12 cellular contexts compared by ENCODE assay signal in genomic region chr17:43018932-43019331, GRCh38. TPM values are rescaled to one million over a fixed set of nuclear protein-coding genes. Genes with fewer than 3 reads are reported as not detected.
DNase-seq lines count a peak whose midpoint lies in the region; ATAC-seq and TF ChIP-seq lines count a peak whose summit lies in the region.
"Had no signal": no experiment of that assay in that cellular context is flagged by ENCODE, and none has a peak within 500 bp of the region (broad histone marks: within the 10 kb centered on the region; RNA-seq: fewer than 3 reads in every experiment).

No MANE protein-coding gene starts in this region.

- peak; percentile 47 for DNase-seq in KBM-7
- no peak for DNase-seq in T-helper 17 cell
- DNase-seq in fibroblast of the aortic adventitia (ENCODE audit: low read depth): peak; percentile 35
- no peak for DNase-seq in activated T-helper 1 cell treated with anti-CD3 and anti-CD28 coated beads, Interleukin-12 subunit alpha, Interleukin-12 subunit beta, Interleukin-2, Interleukin-4 antibody, amounts not matched to agents 30 ng/mL and 10 ng/mL and 1 ng/mL, durations not matched to agents 14 hours and 24 hours and 36 hours (ENCODE audit: low spot score)
- no peak for DNase-seq in NCI-H2171 treated with DMSO at 0.1 percent for 48 hours (lab: John Stamatoyannopoulos, UW)
- DNase-seq: activated CD8-positive, alpha-beta memory T cell treated with anti-CD3 and anti-CD28 coated beads, Interleukin-2, amount 50 U/mL, for 48 hours; foreskin melanocyte; left lung; NCI-H1694 treated with DMSO at 0.1 percent for 48 hours had no signal

- in situ Hi-C loops in KBM-7 (cut with MboI; ENCODE audit: low pct_unique_long_range_greater_than_20kb, low sequenced_read_pairs): loop anchor here (10.0 to 25.0 kb wide), 2 partner anchors 64 to 343 kb away; no protein-coding TSS in a partner anchor

- peak overlapping the region; percentile 94 for H3K27ac Mint-ChIP-seq in T-helper 17 cell
- no peak overlapping the region for H3K27ac Mint-ChIP-seq in activated T-helper 1 cell treated with anti-CD3 and anti-CD28 coated beads, Interleukin-12 subunit alpha, Interleukin-12 subunit beta, Interleukin-2, Interleukin-4 antibody, amounts not matched to agents 30 ng/mL and 10 ng/mL and 1 ng/mL, durations not matched to agents 14 hours and 24 hours and 36 hours

- H3K36me3 Mint-ChIP-seq in T-helper 17 cell (ENCODE audit: low read depth): peaks cover 2% of the 10 kb centered on the region
- H3K36me3 Mint-ChIP-seq in activated T-helper 1 cell treated with anti-CD3 and anti-CD28 coated beads, Interleukin-12 subunit alpha, Interleukin-12 subunit beta, Interleukin-2, Interleukin-4 antibody, amounts not matched to agents 30 ng/mL and 10 ng/mL and 1 ng/mL, durations not matched to agents 14 hours and 24 hours and 36 hours (ENCODE audit: low read depth): peaks cover 15% of the 10 kb centered on the region

- no peaks in the 10 kb centered on the region for H3K27me3 ChIP-seq in thymus (ENCODE audit: control insufficient read depth, insufficient read depth)
- H3K27me3 ChIP-seq: left lung had no signal

- intact Hi-C loops in activated T-helper 1 cell treated with anti-CD3 and anti-CD28 coated beads, Interleukin-12 subunit alpha, Interleukin-12 subunit beta, Interleukin-2, Interleukin-4 antibody, amounts not matched to agents 30 ng/mL and 10 ng/mL and 1 ng/mL, durations not matched to agents 14 hours and 24 hours and 36 hours (cut with micrococcal nuclease): no loop called here

- no peaks in the 10 kb centered on the region for H3K9me3 Mint-ChIP-seq in activated T-helper 1 cell treated with anti-CD3 and anti-CD28 coated beads, Interleukin-12 subunit alpha, Interleukin-12 subunit beta, Interleukin-2, Interleukin-4 antibody, amounts not matched to agents 30 ng/mL and 10 ng/mL and 1 ng/mL, durations not matched to agents 14 hours and 24 hours and 36 hours

- TF ChIP-seq CTCF in fibroblast of the aortic adventitia (IDR thresholded peaks at IDR 0.05; ENCODE audit: insufficient read depth, low read length): no peak

- peak overlapping the region; percentile 36 for H3K4me3 ChIP-seq in fibroblast of the aortic adventitia (ENCODE audit: low read depth, low read length)
- no peak overlapping the region for H3K4me3 ChIP-seq in thymus (ENCODE audit: low read length)
- H3K4me3 ChIP-seq: prostate gland had no signal

- H3K4me1 ChIP-seq in thymus (ENCODE audit: control insufficient read depth, insufficient read depth, low read length): peaks cover 27% of the 10 kb centered on the region

- 11% methylated on average over 4 of the region's 4 CpGs for WGBS in thymus

- H3K4me3 Mint-ChIP-seq in T-helper 17 cell: peak overlapping the region; percentile 53
- H3K4me3 Mint-ChIP-seq in activated T-helper 1 cell treated with anti-CD3 and anti-CD28 coated beads, Interleukin-12 subunit alpha, Interleukin-12 subunit beta, Interleukin-2, Interleukin-4 antibody, amounts not matched to agents 30 ng/mL and 10 ng/mL and 1 ng/mL, durations not matched to agents 14 hours and 24 hours and 36 hours: no peak overlapping the region

- H3K4me1 Mint-ChIP-seq in T-helper 17 cell: peaks cover 32% of the 10 kb centered on the region
- peaks cover 16% of the 10 kb centered on the region for H3K4me1 Mint-ChIP-seq in activated T-helper 1 cell treated with anti-CD3 and anti-CD28 coated beads, Interleukin-12 subunit alpha, Interleukin-12 subunit beta, Interleukin-2, Interleukin-4 antibody, amounts not matched to agents 30 ng/mL and 10 ng/mL and 1 ng/mL, durations not matched to agents 14 hours and 24 hours and 36 hours (ENCODE audit: low read depth)

- H3K9me3 ChIP-seq in T-helper 17 cell (ENCODE audit: control insufficient read depth, low read length, poor library complexity, severe bottlenecking): no peaks in the 10 kb centered on the region
- H3K9me3 ChIP-seq in thymus (ENCODE audit: control insufficient read depth): no peaks in the 10 kb centered on the region
- H3K9me3 ChIP-seq: left lung, prostate gland had no signal

- H3K27ac ChIP-seq in thymus (ENCODE audit: low read depth): peak overlapping the region; percentile 6

- peak; percentile 36 for ATAC-seq in T-helper 17 cell
- no peak for ATAC-seq in HG03095 (IDR thresholded peaks at IDR 0.05; ENCODE audit: unreplicated experiment)
- ATAC-seq: left lung had no signal

- H3K27me3 Mint-ChIP-seq in T-helper 17 cell: no peaks in the 10 kb centered on the region
- peaks cover 8% of the 10 kb centered on the region for H3K27me3 Mint-ChIP-seq in activated T-helper 1 cell treated with anti-CD3 and anti-CD28 coated beads, Interleukin-12 subunit alpha, Interleukin-12 subunit beta, Interleukin-2, Interleukin-4 antibody, amounts not matched to agents 30 ng/mL and 10 ng/mL and 1 ng/mL, durations not matched to agents 14 hours and 24 hours and 36 hours (ENCODE audit: insufficient read depth)

- peaks cover 28% of the 10 kb centered on the region for H3K36me3 ChIP-seq in thymus (ENCODE audit: control insufficient read depth, insufficient read depth)
- H3K36me3 ChIP-seq: prostate gland had no signal

RNA-seq across cellular contexts. Expression of gene VAT1, which starts 3.3 kb away (rescaled TPM):
- total RNA-seq in T-helper 17 cell (10 to 100 TPM; 26.0 to 29.3 TPM), fibroblast of the aortic adventitia (ENCODE audit: low replicate concordance) (435 and 461 TPM in 2 replicates)
- 51.7 TPM for polyA plus RNA-seq in thymus
- 17.3 TPM in 2 replicates for total RNA-seq in activated T-helper 1 cell treated with anti-CD3 and anti-CD28 coated beads, Interleukin-12 subunit alpha, Interleukin-12 subunit beta, Interleukin-2, Interleukin-4 antibody, amounts not matched to agents 30 ng/mL and 10 ng/mL and 1 ng/mL, durations not matched to agents 14 hours and 24 hours and 36 hours

RNA-seq across cellular contexts. Expression of gene RND2, which starts 6.1 kb away (rescaled TPM):
- total RNA-seq in T-helper 17 cell (1 to 10 TPM in 1 of 2 donors, under 1 TPM in 1; 0.12 to 1.1 TPM), fibroblast of the aortic adventitia (ENCODE audit: low replicate concordance) (0.45 and 0.98 TPM in 2 replicates)
- 0.41 TPM for polyA plus RNA-seq in thymus
- 0.07 TPM in 1 of 2 replicates, not detected in the other for total RNA-seq in activated T-helper 1 cell treated with anti-CD3 and anti-CD28 coated beads, Interleukin-12 subunit alpha, Interleukin-12 subunit beta, Interleukin-2, Interleukin-4 antibody, amounts not matched to agents 30 ng/mL and 10 ng/mL and 1 ng/mL, durations not matched to agents 14 hours and 24 hours and 36 hours

RNA-seq across cellular contexts. Expression of gene IFI35, which starts 12.3 kb away (rescaled TPM):
- total RNA-seq in T-helper 17 cell (10 to 100 TPM; 23.1 to 23.8 TPM), fibroblast of the aortic adventitia (ENCODE audit: low replicate concordance) (34.7 and 43.0 TPM in 2 replicates)
- polyA plus RNA-seq in thymus: 47.6 TPM
- 65.8 and 67.0 TPM in 2 replicates for total RNA-seq in activated T-helper 1 cell treated with anti-CD3 and anti-CD28 coated beads, Interleukin-12 subunit alpha, Interleukin-12 subunit beta, Interleukin-2, Interleukin-4 antibody, amounts not matched to agents 30 ng/mL and 10 ng/mL and 1 ng/mL, durations not matched to agents 14 hours and 24 hours and 36 hours

RNA-seq across cellular contexts. Expression of gene RPL27, which starts 20.7 kb away (rescaled TPM):
- 1,000 to 10,000 TPM; 1,342 to 1,395 TPM for total RNA-seq in T-helper 17 cell
- total RNA-seq in fibroblast of the aortic adventitia (ENCODE audit: low replicate concordance): 336 and 1,876 TPM in 2 replicates
- 4,515 TPM for polyA plus RNA-seq in thymus
- total RNA-seq in activated T-helper 1 cell treated with anti-CD3 and anti-CD28 coated beads, Interleukin-12 subunit alpha, Interleukin-12 subunit beta, Interleukin-2, Interleukin-4 antibody, amounts not matched to agents 30 ng/mL and 10 ng/mL and 1 ng/mL, durations not matched to agents 14 hours and 24 hours and 36 hours: 1,049 and 1,126 TPM in 2 replicates

RNA-seq across cellular contexts. Expression of gene RUNDC1, which starts 38.6 kb away (rescaled TPM):
- total RNA-seq in T-helper 17 cell: 10 to 100 TPM; 15.6 to 16.6 TPM
- 7.7 and 12.1 TPM in 2 replicates for total RNA-seq in fibroblast of the aortic adventitia (ENCODE audit: low replicate concordance)
- polyA plus RNA-seq in thymus: 8.8 TPM
- total RNA-seq in activated T-helper 1 cell treated with anti-CD3 and anti-CD28 coated beads, Interleukin-12 subunit alpha, Interleukin-12 subunit beta, Interleukin-2, Interleukin-4 antibody, amounts not matched to agents 30 ng/mL and 10 ng/mL and 1 ng/mL, durations not matched to agents 14 hours and 24 hours and 36 hours: 16.9 and 18.8 TPM in 2 replicates

Comparison
In these comparisons a context has a peak if more than half of its experiments do, and no peak if none do; other contexts are left out.
1. DNase-seq: peak in KBM-7 (single experiment) and fibroblast of the aortic adventitia (single experiment); none in T-helper 17 cell (0 of 3), activated T-helper 1 cell treated with anti-CD3 and anti-CD28 coated beads, Interleukin-12 subunit alpha, Interleukin-12 subunit beta, Interleukin-2, Interleukin-4 antibody, amounts not matched to agents 30 ng/mL and 10 ng/mL and 1 ng/mL, durations not matched to agents 14 hours and 24 hours and 36 hours (single experiment) and NCI-H2171 treated with DMSO at 0.1 percent for 48 hours (single experiment).
2. RNA of gene VAT1, which starts 3.3 kb away (total RNA-seq): 435 to 461 TPM in fibroblast of the aortic adventitia; 26.0 to 29.3 TPM in T-helper 17 cell and 17.3 TPM in activated T-helper 1 cell treated with anti-CD3 and anti-CD28 coated beads, Interleukin-12 subunit alpha, Interleukin-12 subunit beta, Interleukin-2, Interleukin-4 antibody, amounts not matched to agents 30 ng/mL and 10 ng/mL and 1 ng/mL, durations not matched to agents 14 hours and 24 hours and 36 hours; every median in the first group is over 10 times any median in the second.